20 cellular contexts compared by ENCODE assay signal in genomic region chr6:123640567-123641187, GRCh38. TPM values are rescaled to one million over a fixed set of nuclear protein-coding genes. Genes with fewer than 3 reads are reported as not detected.
DNase-seq lines count a peak whose midpoint lies in the region; ATAC-seq, FAIRE-seq and TF ChIP-seq lines count a peak whose summit lies in the region.
"Had no signal": no experiment of that assay in that cellular context is flagged by ENCODE, and none has a peak within 500 bp of the region (broad histone marks: within the 10 kb centered on the region; RNA-seq: fewer than 3 reads in every experiment).

No MANE protein-coding gene starts in this region.

- H3K36me3 Mint-ChIP-seq in progenitor cell of endocrine pancreas (ENCODE audit: insufficient read depth), result no peaks in the 10 kb centered on the region
- H3K36me3 Mint-ChIP-seq: CD4-positive, alpha-beta memory T cell had no signal

- H3K79me2 ChIP-seq in K562 (ENCODE audit: control insufficient read depth, insufficient read depth, low read length), result no peaks in the 10 kb centered on the region

- H3K4me1 Mint-ChIP-seq in progenitor cell of endocrine pancreas (ENCODE audit: low read depth), result peaks cover 6% of the 10 kb centered on the region
- H3K4me1 Mint-ChIP-seq: CD4-positive, alpha-beta memory T cell had no signal

- H3K9ac ChIP-seq in K562 (ENCODE audit: insufficient read depth in 1 of 2, low read depth in 2 of 2, low read length in 2 of 2), result no peak overlapping the region

- H3K36me3 ChIP-seq in A673 (ENCODE audit: insufficient read depth, low read length, poor library complexity, severe bottlenecking), result no peaks in the 10 kb centered on the region
- no peaks in the 10 kb centered on the region for H3K36me3 ChIP-seq in HAP-1 (replicated peaks)
- no peaks in the 10 kb centered on the region for H3K36me3 ChIP-seq in K562 (ENCODE audit: control insufficient read depth, insufficient read depth, low read length)
- H3K36me3 ChIP-seq in neuron (ENCODE audit: insufficient read depth, low read length), result no peaks in the 10 kb centered on the region
- H3K36me3 ChIP-seq: BE2C, SJCRH30 had no signal

- CTCF ChIA-PET in A673 (lab: Charles Lee) (no interaction called here), K562 (lab: Yijun Ruan, JAX; ENCODE audit: low intra/inter-chr PET ratio) (no interaction called here), RWPE1 (lab: Yijun Ruan, JAX) (no interaction called here)

- H3K4me3 Mint-ChIP-seq in progenitor cell of endocrine pancreas (ENCODE audit: low read depth), result no peak overlapping the region
- H3K4me3 Mint-ChIP-seq: CD4-positive, alpha-beta memory T cell had no signal

- peak; percentile 45 for DNase-seq in A673 (ENCODE audit: low spot score)
- DNase-seq in HAP-1 (ENCODE audit: low spot score in 2 of 2), result peak; percentile 69 to 89
- no peak for DNase-seq in K562 (ENCODE audit: extremely low read depth in 1 of 4, low spot score in 3 of 4)
- no peak for DNase-seq in RWPE1 (ENCODE audit: low spot score)
- no peak for DNase-seq in progenitor cell of endocrine pancreas (ENCODE audit: low spot score, unreplicated experiment)
- DNase-seq: ACHN; BE2C; CD4-positive, alpha-beta memory T cell; GOT3; Kasumi-1; NCI-H1417 treated with DMSO at 0.1 percent for 48 hours; NCI-H2029 treated with DMSO at 0.1 percent for 48 hours; NCI-H345; NCI-H774; SJCRH30; SW 1271 had no signal

- intact Hi-C loops in A673 (cut with micrococcal nuclease; ENCODE audit: unreplicated experiment) (no loop called here), K562 (cut with micrococcal nuclease) (no loop called here)

- WGBS in K562 (ENCODE audit: insufficient coverage, low coverage, missing lambda C conversion rate), result 14% methylated on average over 6 of the region's 6 CpGs

- peak overlapping the region; percentile 5 for H3K27ac ChIP-seq in A673 (ENCODE audit: low read depth, low read length, poor library complexity, severe bottlenecking)
- H3K27ac ChIP-seq in K562 (ENCODE audit: extremely low read depth, low read depth, low read length), result no peak overlapping the region
- no peak overlapping the region for H3K27ac ChIP-seq in RWPE1
- H3K27ac ChIP-seq: SJCRH30 had no signal

- no peaks in the 10 kb centered on the region for H3K27me3 ChIP-seq in A673 (replicated peaks; ENCODE audit: insufficient read depth, low read depth, low read length, poor library complexity)
- H3K27me3 ChIP-seq in HAP-1 (ENCODE audit: low read depth), result no peaks in the 10 kb centered on the region
- H3K27me3 ChIP-seq in K562 (ENCODE audit: control insufficient read depth in 2 of 2, insufficient read depth in 2 of 2, low read length in 2 of 2), result no peaks in the 10 kb centered on the region
- H3K27me3 ChIP-seq in neuron (ENCODE audit: insufficient read depth, low read length), result no peaks in the 10 kb centered on the region
- H3K27me3 ChIP-seq: BE2C, SJCRH30 had no signal

- H2AFZ ChIP-seq in K562 (ENCODE audit: low read depth, low read length) (peak overlapping the region; percentile 22; the same call in 1 of the 2 replicates), neuron (ENCODE audit: low read depth, low read length) (peak overlapping the region; percentile 5)

- TF ChIP-seq EP300 in K562 (IDR thresholded peaks at IDR 0.05; ENCODE audit: low read length), result no peak

- H3K4me3 ChIP-seq in A673 (ENCODE audit: low read depth, low read length, poor library complexity, severe bottlenecking), result no peak overlapping the region
- no peak overlapping the region for H3K4me3 ChIP-seq in HAP-1
- H3K4me3 ChIP-seq in K562, result no peak overlapping the region
- H3K4me3 ChIP-seq in neuron (ENCODE audit: low read length), result no peak overlapping the region
- H3K4me3 ChIP-seq: SJCRH30 had no signal

- no peak for TF ChIP-seq CTCF in A673 (conservative IDR thresholded peaks at IDR 0.05; ENCODE audit: low read depth, low read length)
- TF ChIP-seq CTCF in K562 (IDR thresholded peaks at IDR 0.05 in 2 of 3, conservative IDR thresholded peaks at IDR 0.05 in 1 of 3; ENCODE audit: insufficient read depth in 2 of 3, low read depth in 1 of 3, low read length in 3 of 3), result no peak
- TF ChIP-seq CTCF in RWPE1 (conservative IDR thresholded peaks at IDR 0.05; ENCODE audit: low read depth), result no peak
- TF ChIP-seq CTCF in progenitor cell of endocrine pancreas (IDR thresholded peaks at IDR 0.05; ENCODE audit: unreplicated experiment), result no peak

- no peak overlapping the region for H3K27ac Mint-ChIP-seq in progenitor cell of endocrine pancreas
- H3K27ac Mint-ChIP-seq: CD4-positive, alpha-beta memory T cell had no signal

- TF ChIP-seq POLR2A in K562 (conservative IDR thresholded peaks at IDR 0.05), result no peak

- H3K4me1 ChIP-seq in A673 (ENCODE audit: insufficient read depth, low read length, poor library complexity, severe bottlenecking), result peaks cover 6% of the 10 kb centered on the region
- H3K4me1 ChIP-seq in HAP-1, result peaks cover 12% of the 10 kb centered on the region
- H3K4me1 ChIP-seq in K562 (replicated peaks in 1 of 2; ENCODE audit: control insufficient read depth in 2 of 2, insufficient read depth in 2 of 2, low read length in 2 of 2), result no peaks in the 10 kb centered on the region
- peaks cover 38% of the 10 kb centered on the region for H3K4me1 ChIP-seq in neuron (ENCODE audit: insufficient read depth, low read length)
- H3K4me1 ChIP-seq: BE2C, SJCRH30 had no signal

- H3K9me3 ChIP-seq in A673 (ENCODE audit: low read depth, low read length, poor library complexity, severe bottlenecking) (no peaks in the 10 kb centered on the region), HAP-1 (no peaks in the 10 kb centered on the region), K562 (replicated peaks; ENCODE audit: control insufficient read depth, insufficient read depth, low read depth, low read length) (no peaks in the 10 kb centered on the region), neuron (ENCODE audit: low read length) (no peaks in the 10 kb centered on the region)
- H3K9me3 ChIP-seq: BE2C, SJCRH30 had no signal

- no peaks in the 10 kb centered on the region for H3K9me1 ChIP-seq in K562 (ENCODE audit: control insufficient read depth, insufficient read depth, low read length)

- BruUV-seq in A673 (replicated peaks; lab: Mats Ljungman, UMichigan) (no TSS peak), K562 (replicated peaks; lab: Mats Ljungman, UMichigan) (no TSS peak)

- H4K20me1 ChIP-seq in K562 (replicated peaks; ENCODE audit: control insufficient read depth, insufficient read depth, low read length), result no peaks in the 10 kb centered on the region

- FAIRE-seq in K562 (lab: Jason Lieb, UNC), result no peak
- FAIRE-seq: RCC 7860 had no signal

- H3K9me3 Mint-ChIP-seq in progenitor cell of endocrine pancreas (ENCODE audit: low read depth), result no peaks in the 10 kb centered on the region

- H3K27me3 Mint-ChIP-seq in progenitor cell of endocrine pancreas, result no peaks in the 10 kb centered on the region
- H3K27me3 Mint-ChIP-seq: CD4-positive, alpha-beta memory T cell had no signal

- ATAC-seq in K562 (no peak), GM21515 (IDR thresholded peaks at IDR 0.05; ENCODE audit: unreplicated experiment) (no peak), HG02870 (IDR thresholded peaks at IDR 0.05; ENCODE audit: unreplicated experiment) (no peak)

- H3K4me2 ChIP-seq in K562 (ENCODE audit: insufficient read depth, low read length), result no peak overlapping the region

- no peak for TF ChIP-seq RAD21 in K562 (CRISPR knock-in tag; conservative IDR thresholded peaks at IDR 0.05 in 1 of 2, IDR thresholded peaks at IDR 0.05 in 1 of 2)

- POLR2A ChIA-PET in A673 (lab: Charles Lee; ENCODE audit: low non-redundant PET) (no interaction called here), K562 (lab: Yijun Ruan, JAX) (no interaction called here), RWPE1 (lab: Yijun Ruan, JAX; ENCODE audit: low non-redundant PET) (no interaction called here)

- in situ Hi-C loops in HAP-1 (cut with MboI; ENCODE audit: low sequenced_read_pairs), result no loop called here
- in situ Hi-C loops in K562 (cut with MboI), result no loop called here

TF ChIP-seq in K562, 482 proteins besides CTCF, POLR2A, EP300 and RAD21 (continues in another document):
- no peak for TF ChIP-seq TFAP4 (CRISPR knock-in tag; IDR thresholded peaks at IDR 0.05; ENCODE audit: borderline replicate concordance)
- no peak for TF ChIP-seq ZNF449 (CRISPR knock-in tag; IDR thresholded peaks at IDR 0.05)

RNA-seq across cellular contexts. Expression of gene TRDN, which starts 3.9 kb away (rescaled TPM):
- total RNA-seq in A673 (2021), result 3.8 and 4.4 TPM in 2 replicates
- 0.42 and 2.1 TPM in 2 replicates for total RNA-seq in K562 (2011; cell fraction: chromatin; rRNA removed; ENCODE audit: low replicate concordance)
- total RNA-seq in K562 (2011; cell fraction: nucleolus; rRNA removed), result 0.17 and 0.26 TPM in 2 replicates
- 0.73 and 1.7 TPM in 2 replicates for total RNA-seq in K562 (2011; cell fraction: nucleoplasm; rRNA removed)
- total RNA-seq in K562 (2014; rRNA removed), result 0.05 and 0.12 TPM in 2 replicates
- total RNA-seq in K562 (2014; rRNA removed; fragmentation: Illumina TruSeq; extraction: Trizol), result 0.15 and 0.19 TPM in 2 replicates
- total RNA-seq in K562 (2015; rRNA removed; fragmentation: Illumina TruSeq; extraction: Trizol), result 0.29 and 0.30 TPM in 2 replicates
- 0.13 and 0.20 TPM in 2 replicates for total RNA-seq in K562 (2021)
- 0.04 and 0.50 TPM in 2 replicates for polyA plus RNA-seq in K562 (2011; rRNA removed)
- polyA plus RNA-seq in K562 (2011; cell fraction: cytosol; rRNA removed), result 0.01 and 0.04 TPM in 2 replicates
- 0.18 and 0.92 TPM in 2 replicates for polyA plus RNA-seq in K562 (2011; cell fraction: nucleus; rRNA removed)
- 0.16 and 0.29 TPM in 2 replicates for polyA plus RNA-seq in K562 (2012)
- polyA plus RNA-seq in K562 (2014; fragmentation: Illumina TruSeq; extraction: Trizol), result 0.14 and 0.16 TPM in 2 replicates
- under 1 TPM; 0.14 to 0.34 TPM for polyA plus RNA-seq in K562 (2014; fragmentation: Nextera tagmentation; extraction: Ambion mirVana)
- 0.09 TPM in 2 replicates for polyA plus RNA-seq in K562 (2014; rRNA removed)
- polyA minus RNA-seq in K562 (2011; rRNA and poly(A)+ RNA removed), result 0.14 TPM in 1 of 2 replicates, not detected in the other
- polyA minus RNA-seq in K562 (2011; cell fraction: cytosol; rRNA and poly(A)+ RNA removed), result not detected in 2 replicates
- 0.27 TPM in 1 of 2 replicates, not detected in the other for polyA minus RNA-seq in K562 (2011; cell fraction: nucleus; rRNA and poly(A)+ RNA removed)
- total RNA-seq in progenitor cell of endocrine pancreas, result 0.11 and 0.12 TPM in 2 replicates
- total RNA-seq: CD4-positive, alpha-beta memory T cell had no signal
- polyA plus RNA-seq: CD4-positive, alpha-beta memory T cell had no signal

Comparison
In these comparisons a context has a peak if more than half of its experiments do, and no peak if none do; other contexts are left out.
1. DNase-seq: peak in A673 (single experiment) and HAP-1 (2 of 2); none in K562 (0 of 4), RWPE1 (single experiment) and progenitor cell of endocrine pancreas (single experiment).